8 cellular contexts compared by ENCODE assay signal in genomic region chr19:45730389-45731288, GRCh38. TPM values are rescaled to one million over a fixed set of nuclear protein-coding genes. Genes with fewer than 3 reads are reported as not detected.
DNase-seq lines count a peak whose midpoint lies in the region; ATAC-seq, FAIRE-seq and TF ChIP-seq lines count a peak whose summit lies in the region.

TSS of gene FBXO46 (minus strand) at chr19:45730896. CDS start at chr19:45713495, 17,401 bp downstream.

- no peaks in the 10 kb centered on the region for H3K27me3 Mint-ChIP-seq in memory B cell

- H3K79me2 ChIP-seq in H1 (ENCODE audit: control insufficient read depth in 1 of 2, insufficient read depth in 2 of 2, low read length in 2 of 2) = peaks cover 3 to 43% of the 10 kb centered on the region in 2 experiments; a peak in 2 of 4 replicates

- peak within 1 kb of the TSS; percentile 62; the same call in 1 of the 2 replicates for H3K18ac ChIP-seq in H1 (ENCODE audit: extremely low read depth, low read length)

- CTCF ChIA-PET in H1 (lab: Charles Lee; ENCODE audit: partially characterized antibody) = interaction anchor here (0.6 to 2.5 kb wide), 15 partner anchors 10 to 352 kb away, joined by 3 to 9 read pairs (median 3); partner anchors contain the start of genes DMPK, QPCTL and SNRPD2

- no peaks in the 10 kb centered on the region for H3K9me3 ChIP-seq in H1 (ENCODE audit: insufficient read depth in 2 of 2, low read depth in 1 of 2, low read length in 1 of 2)

- no peak within 1 kb of the TSS for H3K23ac ChIP-seq in H1 (ENCODE audit: insufficient read length)

- H2BK12ac ChIP-seq in H1 (ENCODE audit: low read depth, low read length) = no peak within 1 kb of the TSS

- H3K9ac ChIP-seq in H1 (replicated peaks in 1 of 4; ENCODE audit: extremely low read depth in 1 of 4, low read depth in 3 of 4, low read length in 3 of 4) = peak within 1 kb of the TSS; percentile 63 to 91 (median 74)

- H3K9me3 Mint-ChIP-seq in memory B cell = no peaks in the 10 kb centered on the region

- DNase-seq in COR-L47 (lab: John Stamatoyannopoulos, UW) (peak; percentile 98), GM20000 (ENCODE audit: low spot score) (peak; percentile 96), HTR-8/SVneo (ENCODE audit: insufficient read length, low spot score) (peak; percentile 98), NOMO-1 treated with dmso at 0.1 percent for 144 hours (lab: John Stamatoyannopoulos, UW; ENCODE audit: unreplicated experiment) (peak; percentile 99), H1 (ENCODE audit: low read depth in 1 of 2, low spot score in 2 of 2) (peak; percentile 91 to 93), memory B cell (ENCODE audit: low spot score in 2 of 2) (peak; percentile 89 to 90)
- DNase-seq in activated CD8-positive, alpha-beta memory T cell treated with anti-CD3 and anti-CD28 coated beads for 48 hours (ENCODE audit: low read depth in 2 of 3, low spot score in 2 of 3) = peak; percentile 57 to 87 (median 79)
- peak; percentile 77 for DNase-seq in stimulated activated CD8-positive, alpha-beta memory T cell treated with anti-CD3 and anti-CD28 coated beads, Interleukin-12 subunit alpha, Interleukin-12 subunit beta, amount 100 ng/mL, for 24 hours (ENCODE audit: extremely low read depth)

- H3K27ac ChIP-seq in H1 (ENCODE audit: low read depth, low read length) = peak within 1 kb of the TSS; percentile 44; the same call in 1 of the 2 replicates

- 3% methylated on average over 27 of the region's 48 CpGs; no CpG with 5 or more reads in 1 of the 2 experiments for WGBS in H1 (ENCODE audit: extremely low coverage in 1 of 2, insufficient coverage in 1 of 2, insufficient read length in 1 of 2, insufficient replicate concordance in 2 of 2, low coverage in 1 of 2, low lambda C conversion rate in 2 of 2, missing lambda C conversion rate in 1 of 2), 2 experiments

- no peak for TF ChIP-seq EP300 in H1 (IDR thresholded peaks at IDR 0.05; ENCODE audit: borderline replicate concordance in 1 of 2, low read depth in 2 of 2, low read length in 2 of 2)

- POLR2A ChIA-PET in H1 (lab: Charles Lee; ENCODE audit: partially characterized antibody) = interaction anchor here (0.7 to 9.1 kb wide), 11 partner anchors 10 to 140 kb away, joined by 3 to 113 read pairs (median 4); partner anchors contain the start of genes QPCTL, SIX5 and SNRPD2

- no peak within 1 kb of the TSS for H3K4ac ChIP-seq in H1 (replicated peaks; ENCODE audit: insufficient read length, low read depth, low read length)

- H3K36me3 ChIP-seq in H1 (ENCODE audit: control insufficient read depth in 2 of 4, insufficient read depth in 4 of 4, low read length in 3 of 4) = no peaks in the 10 kb centered on the region

- H2BK5ac ChIP-seq in H1 (ENCODE audit: low read depth, low read length) = no peak within 1 kb of the TSS

- peaks cover 0 to 1% of the 10 kb centered on the region in 2 experiments for H4K20me1 ChIP-seq in H1 (replicated peaks in 1 of 2; ENCODE audit: control insufficient read depth in 1 of 2, insufficient read depth in 2 of 2, low read length in 2 of 2)

- peak within 1 kb of the TSS; percentile 93 for H3K27ac Mint-ChIP-seq in memory B cell

- peaks cover 1% of the 10 kb centered on the region for H3K36me3 Mint-ChIP-seq in memory B cell

- no peaks in the 10 kb centered on the region; a peak in 1 of 7 replicates for H3K27me3 ChIP-seq in H1 (replicated peaks in 1 of 4; ENCODE audit: control insufficient read depth in 3 of 4, extremely low read depth in 1 of 4, insufficient read depth in 3 of 4, low read length in 3 of 4)

- peak within 1 kb of the TSS; percentile 88 for H4K8ac ChIP-seq in H1 (ENCODE audit: extremely low read depth, insufficient read depth, low read length)

- TF ChIP-seq CTCF in GM20000 (IDR thresholded peaks at IDR 0.05; ENCODE audit: extremely low read depth, missing control alignments) (peak; percentile 31), H1 (IDR thresholded peaks at IDR 0.05; ENCODE audit: control extremely low read depth in 1 of 3, insufficient read depth in 1 of 3, low read depth in 1 of 3, low read length in 3 of 3) (peak in 1 of 3 experiments; percentile 21; a peak in 1 of 4 replicates)

- no peak within 1 kb of the TSS for H2BK15ac ChIP-seq in H1 (ENCODE audit: low read length)

- H3K4me3 Mint-ChIP-seq in memory B cell = peak within 1 kb of the TSS; percentile 91

- H3K4me2 ChIP-seq in H1 (ENCODE audit: insufficient read depth in 1 of 2, low read depth in 2 of 2, low read length in 2 of 2) = peak within 1 kb of the TSS; percentile 78 to 95

- TF ChIP-seq POLR2A in H1 (IDR thresholded peaks at IDR 0.05; ENCODE audit: control extremely low read depth in 1 of 2, low read depth in 2 of 2, low read length in 2 of 2) = peak; percentile 63 to 72

- H3K23me2 ChIP-seq in H1 (ENCODE audit: low read depth, low read length) = peaks cover 4% of the 10 kb centered on the region; the same call in 1 of the 2 replicates

- peak within 1 kb of the TSS; percentile 85 to 99 (median 90) for H3K4me3 ChIP-seq in H1 (ENCODE audit: extremely low read depth in 1 of 4, insufficient read depth in 2 of 4, low read depth in 3 of 4, low read length in 4 of 4)

- peak; percentile 92 for FAIRE-seq in HTR-8/SVneo (lab: Jason Lieb, UNC)
- peak; percentile 78 for FAIRE-seq in H1 (lab: Jason Lieb, UNC)

- peaks cover 0 to 4% (median 3%) of the 10 kb centered on the region in 4 experiments; a peak in 5 of 7 replicates for H3K4me1 ChIP-seq in H1 (replicated peaks in 1 of 4; ENCODE audit: control insufficient read depth in 3 of 4, insufficient read depth in 4 of 4, low read length in 3 of 4)

- H2AK5ac ChIP-seq in H1 (ENCODE audit: low read depth, low read length) = no peak within 1 kb of the TSS

- H2BK20ac ChIP-seq in H1 (ENCODE audit: low read length) = no peak within 1 kb of the TSS

- peak within 1 kb of the TSS; percentile 72 for H4K91ac ChIP-seq in H1 (replicated peaks; ENCODE audit: insufficient read length, low read length)

- no peak within 1 kb of the TSS for H3K56ac ChIP-seq in H1 (replicated peaks; ENCODE audit: insufficient read length, low read depth, low read length)

- no peak within 1 kb of the TSS for H2AFZ ChIP-seq in H1 (ENCODE audit: low read length)

- TF ChIP-seq RAD21 in H1 (IDR thresholded peaks at IDR 0.05 in 1 of 2, conservative IDR thresholded peaks at IDR 0.05 in 1 of 2; ENCODE audit: low read depth in 2 of 2, low read length in 2 of 2) = peak; percentile 4 to 11; a peak in 2 of 4 replicates

- no peak within 1 kb of the TSS for H3K14ac ChIP-seq in H1 (ENCODE audit: insufficient read length)

- ATAC-seq in memory B cell (ENCODE audit: low read depth) = peak; percentile 96

- H3K4me1 Mint-ChIP-seq in memory B cell = peaks cover 19% of the 10 kb centered on the region

- H2BK120ac ChIP-seq in H1 (replicated peaks; ENCODE audit: low read depth, low read length) = no peak within 1 kb of the TSS

- H4K5ac ChIP-seq in H1 (ENCODE audit: insufficient read length, low read depth, low read length) = peak within 1 kb of the TSS; percentile 1

- peaks cover 6% of the 10 kb centered on the region for H3K79me1 ChIP-seq in H1 (ENCODE audit: low read depth, low read length)

TF ChIP-seq in H1, 55 proteins besides CTCF, POLR2A, EP300 and RAD21 (continues in another document):
- TF ChIP-seq NRF1 (IDR thresholded peaks at IDR 0.05; ENCODE audit: low read depth, low read length) = peak; percentile 80
- TF ChIP-seq TAF7 (optimal IDR thresholded peaks at IDR 0.05; ENCODE audit: borderline replicate concordance, low read depth, low read length) = no peak
- no peak for TF ChIP-seq CEBPB (IDR thresholded peaks at IDR 0.05; ENCODE audit: low read depth, low read length)
- TF ChIP-seq SRF (IDR thresholded peaks at IDR 0.05; ENCODE audit: low read depth, low read length) = no peak; the same call in 1 of the 2 replicates
- no peak for TF ChIP-seq CBX5 (IDR thresholded peaks at IDR 0.05; ENCODE audit: low read depth, low read length)
- no peak for TF ChIP-seq BRCA1 (IDR thresholded peaks at IDR 0.05; ENCODE audit: low read depth, low read length)
- TF ChIP-seq GABPA (IDR thresholded peaks at IDR 0.05; ENCODE audit: borderline replicate concordance, insufficient read depth, low read length) = no peak
- no peak for TF ChIP-seq KDM4A (IDR thresholded peaks at IDR 0.05; ENCODE audit: low read depth, low read length, severe bottlenecking)
- no peak; the same call in 1 of the 2 replicates for TF ChIP-seq SP4 (IDR thresholded peaks at IDR 0.05; ENCODE audit: low read length)
- peak; percentile 88 for TF ChIP-seq YY1 (IDR thresholded peaks at IDR 0.05; ENCODE audit: low read depth, low read length)
- TF ChIP-seq CHD1 (IDR thresholded peaks at IDR 0.05; ENCODE audit: low read depth, low read length) = no peak
- TF ChIP-seq JUND (IDR thresholded peaks at IDR 0.05; ENCODE audit: low read length) = no peak
- no peak for TF ChIP-seq RNF2 (IDR thresholded peaks at IDR 0.05; ENCODE audit: borderline replicate concordance, low read depth, low read length, missing control alignments, poor library complexity, severe bottlenecking)
- no peak for TF ChIP-seq ATF2 (IDR thresholded peaks at IDR 0.05; ENCODE audit: low read length)
- peak; percentile 76; the same call in 1 of the 2 replicates for TF ChIP-seq PHF8 (conservative IDR thresholded peaks at IDR 0.05; ENCODE audit: low read depth, low read length)
- TF ChIP-seq SP1 (IDR thresholded peaks at IDR 0.05; ENCODE audit: low read depth, low read length) = peak; percentile 13; the same call in 1 of the 2 replicates
- no peak for TF ChIP-seq RFX5 (IDR thresholded peaks at IDR 0.05; ENCODE audit: borderline replicate concordance, low read depth, low read length)

RNA-seq across cellular contexts. Expression of gene FBXO46, which starts in this region (rescaled TPM):
- 38.9 and 42.3 TPM in 2 replicates for total RNA-seq in H1 (2021; fragmentation: NEBNext Ultra II Directional; extraction: Animal tissue kit (Norgen Biotek cat#: 25700))
- 11.2 and 22.1 TPM in 2 replicates for polyA plus RNA-seq in H1 (2011; rRNA removed)
- polyA plus RNA-seq in H1 (2011; cell fraction: cytosol; rRNA removed) = 17.2 TPM
- 37.0 TPM for polyA plus RNA-seq in H1 (2011; cell fraction: nucleus; rRNA removed)
- polyA plus RNA-seq in H1 (2012, experiment 1 of 2) = 12.7 to 20.2 TPM (median 18.5 TPM) in 4 replicates
- 12.9 TPM for polyA plus RNA-seq in H1 (2012, experiment 2 of 2)
- polyA plus RNA-seq in H1 (2013, experiment 1 of 2) = 21.3 TPM
- polyA plus RNA-seq in H1 (2013, experiment 2 of 2) = 21.9 TPM
- polyA minus RNA-seq in H1 (2011; rRNA and poly(A)+ RNA removed) = 5.4 and 9.2 TPM in 2 replicates
- polyA minus RNA-seq in H1 (2011; cell fraction: cytosol; rRNA and poly(A)+ RNA removed) = 15.4 TPM
- polyA minus RNA-seq in H1 (2011; cell fraction: nucleus; rRNA and poly(A)+ RNA removed) = 16.4 TPM

Comparison
In these comparisons a context has a peak if more than half of its experiments do, and no peak if none do; other contexts are left out.
1. Peak in every context shown above with its lines: DNase-seq, ATAC-seq, H3K4me3 ChIP-seq and H3K27ac ChIP-seq.